9 cellular contexts compared by ENCODE assay signal in the genomic region with DNA sequence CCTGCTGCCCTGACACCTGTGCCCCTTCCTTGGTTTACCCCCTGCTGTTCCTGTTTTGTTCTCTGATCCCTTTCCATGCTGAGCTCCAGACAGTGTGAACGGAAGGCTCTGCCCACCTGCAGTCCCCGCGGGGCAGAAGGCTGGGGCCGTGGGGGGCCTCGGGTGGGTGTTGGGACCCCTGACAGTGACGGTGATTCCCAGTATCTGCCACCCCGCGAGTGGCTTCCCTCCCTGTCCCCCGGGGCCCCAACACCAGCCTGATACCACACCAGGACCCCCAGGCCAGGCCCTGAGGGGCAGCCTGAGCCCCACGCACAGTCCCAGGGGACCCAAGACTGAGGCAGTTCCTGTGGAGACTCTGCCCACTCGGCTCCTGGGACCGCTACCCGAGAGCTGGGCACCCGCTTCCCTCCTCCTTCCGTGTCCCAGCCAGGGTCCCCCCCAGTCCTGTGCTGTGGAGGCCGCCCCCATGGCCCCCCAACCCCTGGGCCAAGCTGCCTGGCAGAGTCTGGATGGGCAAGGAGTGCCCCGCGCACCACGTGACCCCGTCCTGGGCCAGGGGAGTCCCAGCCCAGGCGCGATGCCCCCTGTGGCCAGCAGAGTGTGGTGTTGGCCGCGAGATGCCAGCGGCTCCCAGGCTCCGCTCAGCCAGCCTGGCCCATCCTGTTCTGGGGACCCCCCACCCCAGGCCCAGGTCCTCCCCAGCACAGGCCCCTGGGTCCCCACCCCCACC. TPM values are rescaled to one million over a fixed set of nuclear protein-coding genes. Genes with fewer than 3 reads are reported as not detected.
DNase-seq lines count a peak whose midpoint lies in the region; FAIRE-seq and TF ChIP-seq lines count a peak whose summit lies in the region.
"Had no signal": no experiment of that assay in that cellular context is flagged by ENCODE, and none has a peak within 500 bp of the region (broad histone marks: within the 10 kb centered on the region; RNA-seq: fewer than 3 reads in every experiment).

No MANE protein-coding gene starts in this region.

- H3K14ac ChIP-seq in H1 (ENCODE audit: insufficient read length), result no peak overlapping the region

- H3K56ac ChIP-seq in H1 (replicated peaks; ENCODE audit: insufficient read length, low read depth, low read length), result no peak overlapping the region

- H3K4me3 ChIP-seq in H1 (ENCODE audit: extremely low read depth in 1 of 4, insufficient read depth in 2 of 4, low read depth in 3 of 4, low read length in 4 of 4), result no peak overlapping the region

- H3K36me3 ChIP-seq in H1 (ENCODE audit: control insufficient read depth in 2 of 4, insufficient read depth in 4 of 4, low read length in 3 of 4), result no peaks in the 10 kb centered on the region

- H3K18ac ChIP-seq in H1 (ENCODE audit: extremely low read depth, low read length), result no peak overlapping the region

- no peak for TF ChIP-seq EP300 in H1 (IDR thresholded peaks at IDR 0.05; ENCODE audit: borderline replicate concordance in 1 of 2, low read depth in 2 of 2, low read length in 2 of 2)

- WGBS in H1 (ENCODE audit: extremely low coverage in 1 of 2, insufficient coverage in 1 of 2, insufficient read length in 1 of 2, insufficient replicate concordance in 2 of 2, low coverage in 1 of 2, low lambda C conversion rate in 2 of 2, missing lambda C conversion rate in 1 of 2), 2 experiments, result 45% methylated on average over 21 of the region's 26 CpGs; no CpG with 5 or more reads in 1 of the 2 experiments

- H3K4me1 Mint-ChIP-seq in mesothelial cell of epicardium, result peaks cover 3% of the 10 kb centered on the region

- H3K79me2 ChIP-seq in H1 (ENCODE audit: control insufficient read depth in 1 of 2, insufficient read depth in 2 of 2, low read length in 2 of 2), result no peaks in the 10 kb centered on the region

- TF ChIP-seq RAD21 in H1 (IDR thresholded peaks at IDR 0.05 in 1 of 2, conservative IDR thresholded peaks at IDR 0.05 in 1 of 2; ENCODE audit: low read depth in 2 of 2, low read length in 2 of 2), result peak; percentile 95 to 97

- no peak overlapping the region for H4K5ac ChIP-seq in H1 (ENCODE audit: insufficient read length, low read depth, low read length)

- H3K9ac ChIP-seq in H1 (replicated peaks in 1 of 4; ENCODE audit: extremely low read depth in 1 of 4, low read depth in 3 of 4, low read length in 3 of 4), result no peak overlapping the region

- H4K20me1 ChIP-seq in H1 (replicated peaks in 1 of 2; ENCODE audit: control insufficient read depth in 1 of 2, insufficient read depth in 2 of 2, low read length in 2 of 2), result peaks cover 0 to 1% of the 10 kb centered on the region in 2 experiments

- no peak overlapping the region for H2BK20ac ChIP-seq in H1 (ENCODE audit: low read length)

- no peak overlapping the region for H2AFZ ChIP-seq in H1 (ENCODE audit: low read length)

- H3K23me2 ChIP-seq in H1 (ENCODE audit: low read depth, low read length), result peaks cover 4% of the 10 kb centered on the region; the same call in 1 of the 2 replicates

- peak overlapping the region in 1 of 2 experiments; percentile 33; a peak in 2 of 4 replicates for H3K4me2 ChIP-seq in H1 (ENCODE audit: insufficient read depth in 1 of 2, low read depth in 2 of 2, low read length in 2 of 2)

- no peak overlapping the region for H2BK5ac ChIP-seq in H1 (ENCODE audit: low read depth, low read length)

- peaks cover 0 to 12% (median 3%) of the 10 kb centered on the region in 4 experiments; a peak in 4 of 7 replicates for H3K4me1 ChIP-seq in H1 (replicated peaks in 1 of 4; ENCODE audit: control insufficient read depth in 3 of 4, insufficient read depth in 4 of 4, low read length in 3 of 4)

- TF ChIP-seq CTCF in H1 (IDR thresholded peaks at IDR 0.05; ENCODE audit: control extremely low read depth in 1 of 3, insufficient read depth in 1 of 3, low read depth in 1 of 3, low read length in 3 of 3) (peak; percentile 94 to 100 (median 96)), mesothelial cell of epicardium (IDR thresholded peaks at IDR 0.05; ENCODE audit: unreplicated experiment) (peak; percentile 89)

- no peak overlapping the region for H2BK12ac ChIP-seq in H1 (ENCODE audit: low read depth, low read length)

- peaks cover 50% of the 10 kb centered on the region for H3K27me3 Mint-ChIP-seq in mesothelial cell of epicardium (ENCODE audit: low read depth)

- H3K27me3 ChIP-seq in H1 (replicated peaks in 1 of 4; ENCODE audit: control insufficient read depth in 3 of 4, extremely low read depth in 1 of 4, insufficient read depth in 3 of 4, low read length in 3 of 4), result peaks cover 0 to 12% (median 5%) of the 10 kb centered on the region in 4 experiments; a peak in 5 of 7 replicates

- no peak overlapping the region for H3K23ac ChIP-seq in H1 (ENCODE audit: insufficient read length)

- H3K9me3 ChIP-seq in H1 (ENCODE audit: insufficient read depth in 2 of 2, low read depth in 1 of 2, low read length in 1 of 2), result no peaks in the 10 kb centered on the region

- FAIRE-seq in H1 (lab: Jason Lieb, UNC), result no peak
- FAIRE-seq: G401.6 had no signal

- no peak overlapping the region for H2AK5ac ChIP-seq in H1 (ENCODE audit: low read depth, low read length)

- no peak overlapping the region for H4K91ac ChIP-seq in H1 (replicated peaks; ENCODE audit: insufficient read length, low read length)

- no peak overlapping the region for H2BK120ac ChIP-seq in H1 (replicated peaks; ENCODE audit: low read depth, low read length)

- TF ChIP-seq POLR2A in H1 (IDR thresholded peaks at IDR 0.05; ENCODE audit: control extremely low read depth in 1 of 2, low read depth in 2 of 2, low read length in 2 of 2), result no peak

- POLR2A ChIA-PET in H1 (lab: Charles Lee; ENCODE audit: partially characterized antibody), result no interaction called here

- DNase-seq in NCI-H1694 (lab: John Stamatoyannopoulos, UW) (peak; percentile 2), NCI-H1694 treated with DMSO at 0.1 percent for 48 hours (lab: John Stamatoyannopoulos, UW) (no peak), NAMALWA (ENCODE audit: low spot score) (peak; percentile 60), H1 (ENCODE audit: low read depth in 1 of 2, low spot score in 2 of 2) (peak in 1 of 2 experiments; percentile 91), mesothelial cell of epicardium (ENCODE audit: low spot score in 2 of 2, unreplicated experiment in 2 of 2) (peak; percentile 77 to 87), substantia nigra (lab: John Stamatoyannopoulos, UW) (peak in 42 of 49 donors; percentile 11 to 79 (median 58)), NCI-H128 (lab: John Stamatoyannopoulos, UW; ENCODE audit: unreplicated experiment) (no peak)
- peak; percentile 64 for DNase-seq in activated CD4-positive, alpha-beta T cell treated with anti-CD3 and anti-CD28 coated beads for 48 hours

- no peak overlapping the region for H3K4ac ChIP-seq in H1 (replicated peaks; ENCODE audit: insufficient read length, low read depth, low read length)

- no peak overlapping the region for H3K27ac Mint-ChIP-seq in mesothelial cell of epicardium

- H3K79me1 ChIP-seq in H1 (ENCODE audit: low read depth, low read length), result no peaks in the 10 kb centered on the region

- CTCF ChIA-PET in H1 (lab: Charles Lee; ENCODE audit: partially characterized antibody), result interaction anchor here (0.6 to 1.5 kb wide), 6 partner anchors 21 to 199 kb away, joined by 3 to 6 read pairs (median 3); no protein-coding TSS in a partner anchor

- H3K9me3 Mint-ChIP-seq in mesothelial cell of epicardium, result no peaks in the 10 kb centered on the region

- H2BK15ac ChIP-seq in H1 (ENCODE audit: low read length), result no peak overlapping the region

- H3K36me3 Mint-ChIP-seq in mesothelial cell of epicardium, result no peaks in the 10 kb centered on the region

- H4K8ac ChIP-seq in H1 (ENCODE audit: extremely low read depth, insufficient read depth, low read length), result no peak overlapping the region

- H3K27ac ChIP-seq in H1 (ENCODE audit: low read depth, low read length) (no peak overlapping the region), substantia nigra (ENCODE audit: low read depth, low read length, poor library complexity, severe bottlenecking) (no peak overlapping the region)

- no peak overlapping the region for H3K4me3 Mint-ChIP-seq in mesothelial cell of epicardium

RNA-seq across cellular contexts. Expression of a gene that starts 10.0 kb away (rescaled TPM):
- not detected in 2 replicates for total RNA-seq in H1 (2021; fragmentation: NEBNext Ultra II Directional; extraction: Animal tissue kit (Norgen Biotek cat#: 25700))
- polyA plus RNA-seq in H1 (2011; rRNA removed), result not detected in 2 replicates
- polyA plus RNA-seq in H1 (2011; cell fraction: cytosol; rRNA removed), result not detected
- polyA plus RNA-seq in H1 (2011; cell fraction: nucleus; rRNA removed), result 0.06 TPM
- 0.19 TPM in 1 of 4 replicates, not detected in the others for polyA plus RNA-seq in H1 (2012, experiment 1 of 2)
- polyA plus RNA-seq in H1 (2012, experiment 2 of 2), result not detected
- not detected for polyA plus RNA-seq in H1 (2013, experiment 1 of 2)
- not detected for polyA plus RNA-seq in H1 (2013, experiment 2 of 2)
- polyA minus RNA-seq in H1 (2011; rRNA and poly(A)+ RNA removed), result not detected in 2 replicates
- polyA minus RNA-seq in H1 (2011; cell fraction: cytosol; rRNA and poly(A)+ RNA removed), result not detected
- not detected for polyA minus RNA-seq in H1 (2011; cell fraction: nucleus; rRNA and poly(A)+ RNA removed)
- total RNA-seq in mesothelial cell of epicardium, result 0.20 TPM in 1 of 3 replicates, not detected in the others

RNA-seq across cellular contexts. Expression of a gene that starts 33.5 kb away (rescaled TPM):
- total RNA-seq in H1 (2021; fragmentation: NEBNext Ultra II Directional; extraction: Animal tissue kit (Norgen Biotek cat#: 25700)), result 0.31 and 0.56 TPM in 2 replicates
- 0.60 and 0.61 TPM in 2 replicates for polyA plus RNA-seq in H1 (2011; rRNA removed)
- polyA plus RNA-seq in H1 (2011; cell fraction: cytosol; rRNA removed), result 0.69 TPM
- polyA plus RNA-seq in H1 (2011; cell fraction: nucleus; rRNA removed), result 1.4 TPM
- 0.27 to 0.40 TPM (median 0.28 TPM) in 3 of 4 replicates, not detected in the other for polyA plus RNA-seq in H1 (2012, experiment 1 of 2)
- polyA plus RNA-seq in H1 (2012, experiment 2 of 2), result 0.42 TPM
- 0.45 TPM for polyA plus RNA-seq in H1 (2013, experiment 1 of 2)
- 0.53 TPM for polyA plus RNA-seq in H1 (2013, experiment 2 of 2)
- 0.13 TPM in 1 of 2 replicates, not detected in the other for polyA minus RNA-seq in H1 (2011; rRNA and poly(A)+ RNA removed)
- polyA minus RNA-seq in H1 (2011; cell fraction: cytosol; rRNA and poly(A)+ RNA removed), result not detected
- 0.80 TPM for polyA minus RNA-seq in H1 (2011; cell fraction: nucleus; rRNA and poly(A)+ RNA removed)
- not detected in 3 replicates for total RNA-seq in mesothelial cell of epicardium

RNA-seq across cellular contexts. Expression of a gene that starts 46.9 kb away (rescaled TPM):
- 27.2 and 28.7 TPM in 2 replicates for total RNA-seq in H1 (2021; fragmentation: NEBNext Ultra II Directional; extraction: Animal tissue kit (Norgen Biotek cat#: 25700))
- 14.0 and 27.4 TPM in 2 replicates for polyA plus RNA-seq in H1 (2011; rRNA removed)
- polyA plus RNA-seq in H1 (2011; cell fraction: cytosol; rRNA removed), result 21.0 TPM
- 192 TPM for polyA plus RNA-seq in H1 (2011; cell fraction: nucleus; rRNA removed)
- polyA plus RNA-seq in H1 (2012, experiment 1 of 2), result 17.0 to 33.1 TPM (median 28.7 TPM) in 4 replicates
- polyA plus RNA-seq in H1 (2012, experiment 2 of 2), result 13.4 TPM
- 23.4 TPM for polyA plus RNA-seq in H1 (2013, experiment 1 of 2)
- polyA plus RNA-seq in H1 (2013, experiment 2 of 2), result 21.4 TPM
- 19.8 and 20.5 TPM in 2 replicates for polyA minus RNA-seq in H1 (2011; rRNA and poly(A)+ RNA removed)
- 16.3 TPM for polyA minus RNA-seq in H1 (2011; cell fraction: cytosol; rRNA and poly(A)+ RNA removed)
- 43.3 TPM for polyA minus RNA-seq in H1 (2011; cell fraction: nucleus; rRNA and poly(A)+ RNA removed)
- total RNA-seq in mesothelial cell of epicardium, result 40.8 to 49.1 TPM (median 41.8 TPM) in 3 replicates

Comparison
In these comparisons a context has a peak if more than half of its experiments do, and no peak if none do; other contexts are left out.
1. DNase-seq: peak in NCI-H1694 (single experiment), NAMALWA (single experiment), activated CD4-positive, alpha-beta T cell treated with anti-CD3 and anti-CD28 coated beads for 48 hours (single experiment), mesothelial cell of epicardium (2 of 2) and substantia nigra (42 of 49); none in NCI-H1694 treated with DMSO at 0.1 percent for 48 hours (single experiment) and NCI-H128 (single experiment).